8 cellular contexts compared by ENCODE assay signal in genomic region chr19:45886427-45887310, GRCh38. TPM values are rescaled to one million over a fixed set of nuclear protein-coding genes. Genes with fewer than 3 reads are reported as not detected.
DNase-seq lines count a peak whose midpoint lies in the region; ATAC-seq and TF ChIP-seq lines count a peak whose summit lies in the region.

No MANE protein-coding gene starts in this region.

- H3K27me3 ChIP-seq in hepatocyte = no peaks in the 10 kb centered on the region
- H3K27me3 ChIP-seq in aorta (ENCODE audit: control insufficient read depth in 1 of 2, insufficient read depth in 2 of 2, low read length in 1 of 2) = no peaks in the 10 kb centered on the region

- H3K9me3 ChIP-seq in hepatocyte (ENCODE audit: low read depth) (no peaks in the 10 kb centered on the region), aorta (ENCODE audit: control insufficient read depth, low read length) (no peaks in the 10 kb centered on the region)

- intact Hi-C loops in aorta (cut with DNase I) = no loop called here

- H3K36me3 ChIP-seq in hepatocyte (replicated peaks; ENCODE audit: insufficient read depth, low read depth) (no peaks in the 10 kb centered on the region), aorta (ENCODE audit: control insufficient read depth in 1 of 2, insufficient read depth in 2 of 2, low read length in 1 of 2) (no peaks in the 10 kb centered on the region)

- H3K4me3 ChIP-seq in hepatocyte (peak overlapping the region; percentile 73), aorta (ENCODE audit: low read length in 2 of 2) (peak overlapping the region; percentile 77 to 88)

- ATAC-seq in HG02943 (IDR thresholded peaks at IDR 0.05; ENCODE audit: low read depth, unreplicated experiment) (peak; percentile 47), aorta (ENCODE audit: low FRiP score) (peak; percentile 96)

- H4K20me1 ChIP-seq in hepatocyte (ENCODE audit: insufficient read depth, poor library complexity, severe bottlenecking) = peaks cover 19% of the 10 kb centered on the region

- TF ChIP-seq POLR2A in GM15510 (IDR thresholded peaks at IDR 0.05; ENCODE audit: borderline replicate concordance, extremely low read depth, insufficient read length) = peak; percentile 61

- H3K9me2 ChIP-seq in hepatocyte (replicated peaks; ENCODE audit: insufficient read depth) = no peaks in the 10 kb centered on the region

- DNase-seq in NCI-H2029 treated with DMSO at 0.1 percent for 48 hours (lab: John Stamatoyannopoulos, UW) = peak; percentile 84
- peak; percentile 81 for DNase-seq in T-helper 9 cell
- peak; percentile 97 for DNase-seq in astrocyte of the hippocampus (ENCODE audit: low read depth, low spot score)
- peak; percentile 96 for DNase-seq in hepatocyte (ENCODE audit: low spot score)
- DNase-seq in renal cortical epithelial cell (ENCODE audit: low read depth) = peak; percentile 87
- DNase-seq in aorta = peak; percentile 94 to 96

- WGBS in hepatocyte (ENCODE audit: low lambda C conversion rate, missing lambda C conversion rate) = 3% methylated on average over 36 of the region's 36 CpGs
- WGBS in aorta, 2 donors = 3% methylated on average over 34 to 36 of the region's 36 CpGs

- H3K4me1 ChIP-seq in hepatocyte (ENCODE audit: insufficient read depth) = peaks cover 17% of the 10 kb centered on the region
- H3K4me1 ChIP-seq in aorta (ENCODE audit: control insufficient read depth in 1 of 2, insufficient read depth in 2 of 2, low read length in 2 of 2) = peaks cover 0 to 3% of the 10 kb centered on the region in 2 donors

- no peak for TF ChIP-seq CTCF in hepatocyte (IDR thresholded peaks at IDR 0.05; ENCODE audit: poor library complexity)

- H3K27ac ChIP-seq in hepatocyte (peak overlapping the region; percentile 95), aorta (ENCODE audit: low read depth in 1 of 2, low read length in 2 of 2) (peak overlapping the region; percentile 68 to 76)

- H3K4me2 ChIP-seq in hepatocyte = peak overlapping the region; percentile 82

- peak overlapping the region; percentile 68 for H2AFZ ChIP-seq in hepatocyte

- peaks cover 22% of the 10 kb centered on the region for H3K79me2 ChIP-seq in hepatocyte

RNA-seq across cellular contexts. Expression of gene IRF2BP1, which starts 0.7 kb away (rescaled TPM):
- total RNA-seq in hepatocyte = 23.8 and 25.2 TPM in 2 replicates
- 11.5 and 15.8 TPM in 2 replicates for polyA plus RNA-seq in hepatocyte
- 23.1 and 27.6 TPM in 2 replicates for total RNA-seq in renal cortical epithelial cell
- total RNA-seq in aorta = 10 to 100 TPM; 15.6 to 17.7 TPM
- 10 to 100 TPM in 1 of 2 donors, 1 to 10 TPM in 1; 4.1 to 13.3 TPM for polyA plus RNA-seq in aorta

RNA-seq across cellular contexts. Expression of gene MYPOP, which starts 15.7 kb away (rescaled TPM):
- total RNA-seq in hepatocyte (2.4 and 3.5 TPM in 2 replicates), renal cortical epithelial cell (0.69 and 2.5 TPM in 2 replicates), aorta (1 to 10 TPM; 5.6 to 7.3 TPM)
- polyA plus RNA-seq in hepatocyte (2.5 and 3.1 TPM in 2 replicates), aorta (1 to 10 TPM; 4.9 to 8.3 TPM)

RNA-seq across cellular contexts. Expression of gene FOXA3, which starts 22.5 kb away (rescaled TPM):
- total RNA-seq in hepatocyte (14.5 and 14.6 TPM in 2 replicates), renal cortical epithelial cell (0.52 and 1.5 TPM in 2 replicates), aorta (under 1 TPM in 1 of 2 donors, not detected in 1; 0.23 TPM)
- polyA plus RNA-seq in hepatocyte (16.7 and 18.6 TPM in 2 replicates), aorta (1 to 10 TPM in 1 of 2 donors, not detected in 1; 3.6 TPM)

RNA-seq across cellular contexts. Expression of gene SYMPK, which starts 23.7 kb away (rescaled TPM):
- 33.8 and 41.6 TPM in 2 replicates for total RNA-seq in hepatocyte
- 33.4 and 39.0 TPM in 2 replicates for polyA plus RNA-seq in hepatocyte
- 16.3 and 55.0 TPM in 2 replicates for total RNA-seq in renal cortical epithelial cell
- total RNA-seq in aorta = 10 to 100 TPM; 49.8 to 52.0 TPM
- 10 to 100 TPM; 22.4 to 98.6 TPM for polyA plus RNA-seq in aorta

RNA-seq across cellular contexts. Expression of gene NANOS2, which starts 27.9 kb away (rescaled TPM):
- total RNA-seq in hepatocyte (not detected in 2 replicates), renal cortical epithelial cell (not detected in 2 replicates), aorta (not detected)
- polyA plus RNA-seq in hepatocyte (not detected in 2 replicates), aorta (not detected)

Comparison
In these comparisons a context has a peak if more than half of its experiments do, and no peak if none do; other contexts are left out.
1. Peak in every context shown above with its lines: DNase-seq, ATAC-seq, H3K4me3 ChIP-seq and H3K27ac ChIP-seq.